ENCODE assay signal across 20 cellular contexts in genomic region chr5:25393957-25394356, GRCh38.
"Had no signal": no experiment of that assay in that cellular context is flagged by ENCODE, and none has a peak within 500 bp of the region (broad histone marks: within the 10 kb centered on the region; RNA-seq: fewer than 3 reads in every experiment).

No MANE protein-coding gene starts in this region.

- H3K4me3 ChIP-seq: K562 had no signal

- H3K9me2 ChIP-seq: SK-N-SH had no signal

- H3K9ac ChIP-seq: KMS-11, SK-N-SH had no signal

- ATAC-seq: K562, Panc1 had no signal

- H3K9me3 ChIP-seq: SK-N-SH had no signal

- H3K4me2 ChIP-seq: KMS-11, SK-N-SH had no signal

- H3K27ac ChIP-seq: HL-60, KMS-11, RWPE1 had no signal

- DNase-seq: Kasumi-1, MM.1S, NCI-H1417, NCI-H1436 treated with DMSO at 0.1 percent for 48 hours, NCI-H187 treated with DMSO at 0.1 percent for 48 hours, NCI-H2029 treated with DMSO at 0.1 percent for 48 hours, NCI-H2171 treated with DMSO at 0.1 percent for 48 hours, NCI-H345, NCI-H510A, NCI-H524 treated with DMSO at 0.1 percent for 48 hours, NCI-H69, NCI-H774, SHP77, SK-N-SH, T-helper 1 cell had no signal
